Comparison of ENCODE assay signal across 8 cellular contexts in genomic region chr6:33014841-33015634, GRCh38. TPM values are rescaled to one million over a fixed set of nuclear protein-coding genes. Genes with fewer than 3 reads are reported as not detected.
DNase-seq lines count a peak whose midpoint lies in the region; ATAC-seq and TF ChIP-seq lines count a peak whose summit lies in the region.

No MANE protein-coding gene starts in this region.

- POLR2A ChIA-PET in AG04450 (lab: Yijun Ruan, JAX): no interaction called here

- H3K4me3 Mint-ChIP-seq in stimulated activated naive B cell treated with anti-CD40 and anti-IgM and Interleukin-4, amounts not matched to agents 10 μg/mL and 1 μg/mL and 100 μg/mL, for 72 hours: peak overlapping the region; percentile 49 to 58

- peak overlapping the region; percentile 93 for H3K27ac Mint-ChIP-seq in stimulated activated naive B cell treated with anti-CD40 and anti-IgM and Interleukin-4, amounts not matched to agents 10 μg/mL and 1 μg/mL and 100 μg/mL, for 72 hours

- peaks cover 42% of the 10 kb centered on the region for H3K27me3 ChIP-seq in AG04450 (ENCODE audit: control insufficient read depth, insufficient read depth, low read length)

- no peaks in the 10 kb centered on the region for H3K9me3 ChIP-seq in AG04450 (ENCODE audit: control insufficient read depth, insufficient read depth, low read length)

- peak; percentile 69 for TF ChIP-seq CTCF in AG04450 (IDR thresholded peaks at IDR 0.05; ENCODE audit: low read depth, low read length)
- TF ChIP-seq CTCF in GM12873 (IDR thresholded peaks at IDR 0.05; ENCODE audit: insufficient read depth, low read depth, low read length, missing control alignments): peak; percentile 66
- TF ChIP-seq CTCF in coronary artery (IDR thresholded peaks at IDR 0.05): peak; percentile 80

- peaks cover 0 to 3% of the 10 kb centered on the region in 2 donors for H3K36me3 Mint-ChIP-seq in stimulated activated naive B cell treated with anti-CD40 and anti-IgM and Interleukin-4, amounts not matched to agents 10 μg/mL and 1 μg/mL and 100 μg/mL, for 72 hours

- ATAC-seq in left lobe of liver: peak; percentile 83
- ATAC-seq in stimulated activated naive B cell treated with anti-CD40 and anti-IgM and Interleukin-4, amounts not matched to agents 10 μg/mL and 1 μg/mL and 100 μg/mL, for 72 hours (replicated peaks): peak; percentile 47 to 63

- no peaks in the 10 kb centered on the region for H3K27me3 Mint-ChIP-seq in stimulated activated naive B cell treated with anti-CD40 and anti-IgM and Interleukin-4, amounts not matched to agents 10 μg/mL and 1 μg/mL and 100 μg/mL, for 72 hours

- H3K27ac ChIP-seq in AG04450 (ENCODE audit: low read depth, low read length) (no peak overlapping the region), coronary artery (peak overlapping the region in 1 of 2 donors; percentile 20)

- CTCF ChIA-PET in AG04450 (lab: Charles Lee): interaction anchor here (0.6 to 5.7 kb wide), 32 partner anchors 9 to 287 kb away, joined by 3 to 72 read pairs (median 4); partner anchors contain the start of genes HLA-DPA1, HLA-DPB1 and TAP2

- DNase-seq in AG04450 (ENCODE audit: low read depth, low spot score) (peak; percentile 73), NCI-H1930 (lab: John Stamatoyannopoulos, UW) (peak; percentile 16 to 51), SW480 (ENCODE audit: low spot score) (peak; percentile 75), coronary artery (ENCODE audit: low spot score) (no peak), left lobe of liver (ENCODE audit: low spot score) (no peak), GOT3 (lab: John Stamatoyannopoulos, UW) (no peak)
- DNase-seq in stimulated activated naive B cell treated with anti-CD40 and anti-IgM and Interleukin-4, amounts not matched to agents 10 μg/mL and 1 μg/mL and 100 μg/mL, for 72 hours: peak; percentile 68

- H3K4me3 ChIP-seq in AG04450 (ENCODE audit: low read depth, low read length) (no peak overlapping the region), coronary artery (no peak overlapping the region)

- no peaks in the 10 kb centered on the region for H3K9me3 Mint-ChIP-seq in stimulated activated naive B cell treated with anti-CD40 and anti-IgM and Interleukin-4, amounts not matched to agents 10 μg/mL and 1 μg/mL and 100 μg/mL, for 72 hours

- H3K4me1 Mint-ChIP-seq in stimulated activated naive B cell treated with anti-CD40 and anti-IgM and Interleukin-4, amounts not matched to agents 10 μg/mL and 1 μg/mL and 100 μg/mL, for 72 hours: peaks cover 47 to 59% of the 10 kb centered on the region in 2 donors

RNA-seq across cellular contexts. Expression of gene HLA-DOA, which starts 5.6 kb away (rescaled TPM):
- 0.02 TPM in 1 of 2 replicates, not detected in the other for polyA plus RNA-seq in AG04450 (2011; rRNA removed)
- not detected in 2 replicates for polyA minus RNA-seq in AG04450 (2011; rRNA and poly(A)+ RNA removed)
- 0.70 TPM for total RNA-seq in left lobe of liver

RNA-seq across cellular contexts. Expression of gene BRD2, which starts 46.6 kb away (rescaled TPM):
- 110 and 138 TPM in 2 replicates for polyA plus RNA-seq in AG04450 (2011; rRNA removed)
- polyA minus RNA-seq in AG04450 (2011; rRNA and poly(A)+ RNA removed): 102 and 104 TPM in 2 replicates
- total RNA-seq in left lobe of liver: 76.2 TPM

RNA-seq across cellular contexts. Expression of gene HLA-DPA1, which starts 58.4 kb away (rescaled TPM):
- 0.10 and 0.15 TPM in 2 replicates for polyA plus RNA-seq in AG04450 (2011; rRNA removed)
- not detected in 2 replicates for polyA minus RNA-seq in AG04450 (2011; rRNA and poly(A)+ RNA removed)
- total RNA-seq in left lobe of liver: 10.8 TPM

Comparison
In these comparisons a context has a peak if more than half of its experiments do, and no peak if none do; other contexts are left out.
1. DNase-seq: peak in AG04450 (single experiment), NCI-H1930 (2 of 2), SW480 (single experiment) and stimulated activated naive B cell treated with anti-CD40 and anti-IgM and Interleukin-4, amounts not matched to agents 10 μg/mL and 1 μg/mL and 100 μg/mL, for 72 hours (single experiment); none in coronary artery (single experiment), left lobe of liver (single experiment) and GOT3 (single experiment).
2. Peak in every context shown above with its lines, with median percentiles within 50 percentile points of each other: CTCF ChIP-seq.